ENCODE assay signal across 9 cellular contexts in genomic region chr9:129145316-129145715, GRCh38. TPM values are rescaled to one million over a fixed set of nuclear protein-coding genes. Genes with fewer than 3 reads are reported as not detected.
DNase-seq lines count a peak whose midpoint lies in the region; ATAC-seq and TF ChIP-seq lines count a peak whose summit lies in the region.
"Had no signal": no experiment of that assay in that cellular context is flagged by ENCODE, and none has a peak within 500 bp of the region (broad histone marks: within the 10 kb centered on the region; RNA-seq: fewer than 3 reads in every experiment).

No MANE protein-coding gene starts in this region.

- no TSS peak for BruUV-seq in A673 (replicated peaks; lab: Mats Ljungman, UMichigan)

- CTCF ChIA-PET in A673 (lab: Charles Lee): interaction anchor here (0.8 kb wide), 1 partner anchor 29 kb away, joined by 3 read pairs; no protein-coding TSS in a partner anchor

- POLR2A ChIA-PET in A673 (lab: Charles Lee; ENCODE audit: low non-redundant PET): interaction anchor here (0.7 kb wide), 3 partner anchors 90 to 1467 kb away, joined by 5 to 8 read pairs (median 6); no protein-coding TSS in a partner anchor

- H3K9me3 ChIP-seq in A673 (ENCODE audit: low read depth, low read length, poor library complexity, severe bottlenecking): no peaks in the 10 kb centered on the region
- no peaks in the 10 kb centered on the region for H3K9me3 ChIP-seq in right atrium auricular region
- H3K9me3 ChIP-seq in psoas muscle: no peaks in the 10 kb centered on the region

- peak overlapping the region; percentile 53 for H3K27ac ChIP-seq in A673 (ENCODE audit: low read depth, low read length, poor library complexity, severe bottlenecking)
- H3K27ac ChIP-seq in adipose tissue (ENCODE audit: low read depth, low read length): peak overlapping the region; percentile 30
- H3K27ac ChIP-seq in right atrium auricular region: peak overlapping the region; percentile 99 to 100
- peak overlapping the region; percentile 98 for H3K27ac ChIP-seq in psoas muscle

- DNase-seq in A673 (ENCODE audit: low spot score) (no peak), right atrium auricular region (ENCODE audit: low spot score) (no peak), psoas muscle (no peak), T1000 (lab: John Stamatoyannopoulos, UW) (no peak), NCI-H1694 treated with DMSO at 0.1 percent for 48 hours (lab: John Stamatoyannopoulos, UW) (no peak), AG08395 (ENCODE audit: low spot score) (no peak)

- H3K27me3 ChIP-seq in A673 (replicated peaks; ENCODE audit: insufficient read depth, low read depth, low read length, poor library complexity) (no peaks in the 10 kb centered on the region), right atrium auricular region (no peaks in the 10 kb centered on the region), psoas muscle (ENCODE audit: insufficient read depth in 3 of 3, low read length in 2 of 3) (no peaks in the 10 kb centered on the region)

- WGBS in adipose tissue, 3 donors: 62 to 71% (median 69%) methylated on average over 2 of the region's 2 CpGs
- WGBS in psoas muscle, 3 donors: 21 to 54% (median 36%) methylated on average over 2 of the region's 2 CpGs

- TF ChIP-seq CTCF in A673 (conservative IDR thresholded peaks at IDR 0.05; ENCODE audit: low read depth, low read length) (no peak), right atrium auricular region (IDR thresholded peaks at IDR 0.05) (no peak), psoas muscle (IDR thresholded peaks at IDR 0.05) (no peak)

- H3K4me1 ChIP-seq in A673 (ENCODE audit: insufficient read depth, low read length, poor library complexity, severe bottlenecking) (peaks cover 34% of the 10 kb centered on the region), right atrium auricular region (peaks cover 0 to 78% of the 10 kb centered on the region in 2 donors), psoas muscle (peaks cover 66% of the 10 kb centered on the region)

- H3K4me3 ChIP-seq in A673 (ENCODE audit: low read depth, low read length, poor library complexity, severe bottlenecking) (no peak overlapping the region), right atrium auricular region (no peak overlapping the region), psoas muscle (peak overlapping the region; percentile 25)

- intact Hi-C loops in A673 (cut with micrococcal nuclease; ENCODE audit: unreplicated experiment): loop anchor here (10.0 kb wide), 1 partner anchor 189 kb away; no protein-coding TSS in a partner anchor
- intact Hi-C loops in psoas muscle (cut with DNase I): loop anchor here in 1 of 2 donors (10.0 kb wide), 1 partner anchor 639 kb away; no protein-coding TSS in a partner anchor

- peaks cover 21% of the 10 kb centered on the region for H3K36me3 ChIP-seq in A673 (ENCODE audit: insufficient read depth, low read length, poor library complexity, severe bottlenecking)
- peaks cover 21% of the 10 kb centered on the region for H3K36me3 ChIP-seq in right atrium auricular region
- peaks cover 0 to 43% of the 10 kb centered on the region in 2 donors for H3K36me3 ChIP-seq in psoas muscle (ENCODE audit: insufficient read depth in 1 of 2, low read depth in 1 of 2)

- ATAC-seq in psoas muscle: no peak
- no peak for ATAC-seq in GM18511 (IDR thresholded peaks at IDR 0.05; ENCODE audit: unreplicated experiment)
- ATAC-seq: Panc1 had no signal

RNA-seq across cellular contexts. Expression of gene IER5L, which starts 32.7 kb away (rescaled TPM):
- 12.1 and 14.0 TPM in 2 replicates for total RNA-seq in A673 (2021)
- polyA plus RNA-seq in adipose tissue: 10 to 100 TPM in 2 of 3 donors, 1 to 10 TPM in 1; 3.8 to 16.8 (median 10.3) TPM
- total RNA-seq in right atrium auricular region: 10 to 100 TPM in 1 of 2 donors, 1 to 10 TPM in 1; 5.5 to 11.6 TPM
- 1 to 10 TPM; 1.7 to 4.5 (median 3.4) TPM for total RNA-seq in psoas muscle
- polyA plus RNA-seq in psoas muscle: 1 to 10 TPM; 1.4 to 8.3 (median 3.0) TPM

RNA-seq across cellular contexts. Expression of gene PTPA, which starts 34.1 kb away (rescaled TPM):
- total RNA-seq in A673 (2021): 153 and 157 TPM in 2 replicates
- polyA plus RNA-seq in adipose tissue: 10 to 100 TPM; 42.9 to 78.6 (median 43.6) TPM
- 10 to 100 TPM; 81.3 to 89.9 TPM for total RNA-seq in right atrium auricular region
- total RNA-seq in psoas muscle: 100 to 1,000 TPM in 2 of 4 donors, 10 to 100 TPM in 2; 95.1 to 110 (median 102) TPM
- polyA plus RNA-seq in psoas muscle: 100 to 1,000 TPM in 1 of 3 donors, 10 to 100 TPM in 2; 54.1 to 109 (median 83.1) TPM

RNA-seq across cellular contexts. Expression of gene CRAT, which starts 34.7 kb away (rescaled TPM):
- total RNA-seq in A673 (2021) (10.1 and 16.2 TPM in 2 replicates), right atrium auricular region (10 to 100 TPM; 73.0 to 75.0 TPM), psoas muscle (100 to 1,000 TPM; 123 to 229 (median 164) TPM)
- polyA plus RNA-seq in adipose tissue (10 to 100 TPM; 51.4 to 74.8 (median 52.2) TPM), psoas muscle (100 to 1,000 TPM in 2 of 3 donors, 10 to 100 TPM in 1; 88.7 to 106 (median 100) TPM)

Comparison
In these comparisons a context has a peak if more than half of its experiments do, and no peak if none do; other contexts are left out.
1. H3K27ac ChIP-seq: peak in every context shown above with its lines; median percentile 100 in right atrium auricular region; 98 in psoas muscle; 53 in A673; 30 in adipose tissue.